Comparison of ENCODE assay signal across 1 cellular context in the genomic region with DNA sequence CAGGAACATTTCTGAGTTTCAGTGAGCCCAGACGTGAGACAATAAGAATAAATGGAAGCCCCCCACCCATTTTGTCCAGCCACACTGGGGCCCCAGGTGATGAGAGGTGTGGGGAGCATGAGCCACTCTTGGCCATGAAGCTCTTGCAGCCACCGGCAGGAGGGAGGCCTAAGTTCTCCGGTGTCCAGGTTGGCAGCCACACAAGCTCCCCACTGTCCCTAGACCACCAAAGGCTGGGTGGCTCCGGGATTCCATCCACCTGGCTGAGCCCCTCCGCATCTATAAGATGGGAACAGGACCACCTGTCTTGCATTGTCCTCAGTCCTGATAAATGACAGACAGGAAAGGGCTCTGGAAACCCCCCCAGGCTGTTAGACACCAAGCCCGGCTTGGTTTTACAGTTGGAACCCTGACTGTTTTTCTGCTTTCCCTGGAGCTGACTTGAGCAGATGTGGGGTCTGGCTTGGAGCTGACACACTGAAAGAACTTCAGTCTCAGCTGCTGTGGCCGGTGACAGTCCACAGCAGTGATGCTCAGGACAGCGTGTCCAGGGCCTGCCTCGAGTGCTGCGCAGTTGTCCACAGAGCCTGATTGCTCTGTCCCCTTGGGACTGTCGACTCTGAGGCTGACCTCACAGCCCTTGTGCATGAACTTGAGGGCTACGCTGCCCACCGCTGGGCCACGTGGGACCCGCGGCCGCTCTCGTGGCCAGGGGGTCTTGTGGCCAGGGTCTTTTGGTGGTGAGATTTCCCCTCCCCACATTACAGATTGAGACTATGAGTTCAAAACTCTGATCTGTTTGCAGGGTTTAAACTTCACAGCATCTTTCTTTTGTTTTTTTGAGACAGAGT.
TF ChIP-seq lines count a peak whose summit lies in the region.

No MANE protein-coding gene starts in this region.

TF ChIP-seq in IMR-90, 13 proteins besides CTCF, POLR2A, EP300 and RAD21 (continued from another document):
- TF ChIP-seq NFE2L2 (IDR thresholded peaks at IDR 0.05; ENCODE audit: low read depth, low read length): no peak
- no peak for TF ChIP-seq CHD1 (IDR thresholded peaks at IDR 0.05; ENCODE audit: low read depth, low read length)
- TF ChIP-seq ELK1 (IDR thresholded peaks at IDR 0.05; ENCODE audit: borderline replicate concordance, low read depth, low read length): no peak
- TF ChIP-seq USF2 (IDR thresholded peaks at IDR 0.05; ENCODE audit: low read depth, low read length): no peak
- no peak for TF ChIP-seq RCOR1 (IDR thresholded peaks at IDR 0.05; ENCODE audit: insufficient replicate concordance, low read length)
- no peak for TF ChIP-seq MAFK (IDR thresholded peaks at IDR 0.05; ENCODE audit: low read depth, low read length)
- TF ChIP-seq MAZ (IDR thresholded peaks at IDR 0.05; ENCODE audit: borderline replicate concordance, low read depth, low read length): no peak
- TF ChIP-seq RFX5 (IDR thresholded peaks at IDR 0.05; ENCODE audit: low read depth, low read length): no peak
- no peak for TF ChIP-seq MXI1 (IDR thresholded peaks at IDR 0.05; ENCODE audit: borderline replicate concordance, low read depth, low read length)
- no peak for TF ChIP-seq CEBPB (IDR thresholded peaks at IDR 0.05; ENCODE audit: low read depth, low read length)
- no peak for TF ChIP-seq BHLHE40 (IDR thresholded peaks at IDR 0.05; ENCODE audit: low read depth, low read length)
- no peak for TF ChIP-seq FOS (IDR thresholded peaks at IDR 0.05; ENCODE audit: low read depth, low read length)
TF ChIP-seq in IMR-90: peak in this region for 0.
